ENCODE assay signal across 28 cellular contexts in genomic region chr3:78863294-78864203, GRCh38.
"Had no signal": no experiment of that assay in that cellular context is flagged by ENCODE, and none has a peak within 500 bp of the region (broad histone marks: within the 10 kb centered on the region; RNA-seq: fewer than 3 reads in every experiment).

No MANE protein-coding gene starts in this region.

- H3K9ac ChIP-seq: SK-N-SH had no signal

- H3K27ac Mint-ChIP-seq: activated CD8-positive, alpha-beta T cell treated with anti-CD3 and anti-CD28 coated beads for 36 hours; activated naive CD8-positive, alpha-beta T cell treated with anti-CD3 and anti-CD28 coated beads, Interleukin-2, amount 10 ng/mL, durations not matched to agents 7 days and 5 days had no signal

- H3K27me3 Mint-ChIP-seq: activated CD8-positive, alpha-beta T cell treated with anti-CD3 and anti-CD28 coated beads for 36 hours; activated naive CD8-positive, alpha-beta T cell treated with anti-CD3 and anti-CD28 coated beads, Interleukin-2, amount 10 ng/mL, durations not matched to agents 7 days and 5 days had no signal

- H3K4me3 Mint-ChIP-seq: activated CD8-positive, alpha-beta T cell treated with anti-CD3 and anti-CD28 coated beads for 36 hours; activated naive CD8-positive, alpha-beta T cell treated with anti-CD3 and anti-CD28 coated beads, Interleukin-2, amount 10 ng/mL, durations not matched to agents 7 days and 5 days had no signal

- ATAC-seq: activated CD4-positive, CD25-positive, alpha-beta regulatory T cell treated with anti-CD3 and anti-CD28 coated beads, Interleukin-2, amount 50 U/mL, for 24 hours; activated CD8-positive, alpha-beta T cell treated with anti-CD3 and anti-CD28 coated beads for 36 hours; body of pancreas; Panc1 had no signal

- H3K4me1 ChIP-seq: body of pancreas, SJCRH30 had no signal

- DNase-seq: activated CD4-positive, alpha-beta T cell treated with anti-CD3 and anti-CD28 coated beads for 4 hours; activated CD8-positive, alpha-beta memory T cell treated with anti-CD3 and anti-CD28 coated beads, Interleukin-2, amount 50 U/mL, for 4 hours; activated CD8-positive, alpha-beta T cell treated with anti-CD3 and anti-CD28 coated beads for 36 hours; activated naive CD4-positive, alpha-beta T cell treated with anti-CD3 and anti-CD28 coated beads, Interleukin-2, amount 50 U/mL, for 16 hours; activated naive CD8-positive, alpha-beta T cell treated with anti-CD3 and anti-CD28 coated beads, Interleukin-2, amount 10 ng/mL, durations not matched to agents 7 days and 5 days; aorta; body of pancreas; central memory CD4-positive, alpha-beta T cell; MG63; MV-4-11; NCI-H1092 treated with DMSO at 0.1 percent for 48 hours; NCI-H1417 treated with DMSO at 0.1 percent for 48 hours; NCI-H1694; NCI-H2029; NCI-H2107; NCI-H345; NCI-H510A treated with DMSO at 0.1 percent for 48 hours; NCI-H69; NK-92 treated with Interleukin-12 subunit alpha and Interleukin-12 subunit beta, amount 100 ng/mL, for 24 hours; OCI-M1; Right ventricle myocardium superior; RPMI8226; SJCRH30; SK-N-SH; T-helper 1 cell had no signal

- H3K27ac ChIP-seq: body of pancreas, SJCRH30, VCaP had no signal

- H3K36me3 ChIP-seq: MG63, SJCRH30 had no signal

- H3K4me3 ChIP-seq: body of pancreas, MG63, SJCRH30 had no signal

- H3K27me3 ChIP-seq: body of pancreas, MG63, SJCRH30 had no signal

- H3K9me3 ChIP-seq: body of pancreas, MG63, SJCRH30, SK-N-SH had no signal

- H3K4me1 Mint-ChIP-seq: activated naive CD8-positive, alpha-beta T cell treated with anti-CD3 and anti-CD28 coated beads, Interleukin-2, amount 10 ng/mL, durations not matched to agents 7 days and 5 days had no signal
